9 cellular contexts compared by ENCODE assay signal in the genomic region with DNA sequence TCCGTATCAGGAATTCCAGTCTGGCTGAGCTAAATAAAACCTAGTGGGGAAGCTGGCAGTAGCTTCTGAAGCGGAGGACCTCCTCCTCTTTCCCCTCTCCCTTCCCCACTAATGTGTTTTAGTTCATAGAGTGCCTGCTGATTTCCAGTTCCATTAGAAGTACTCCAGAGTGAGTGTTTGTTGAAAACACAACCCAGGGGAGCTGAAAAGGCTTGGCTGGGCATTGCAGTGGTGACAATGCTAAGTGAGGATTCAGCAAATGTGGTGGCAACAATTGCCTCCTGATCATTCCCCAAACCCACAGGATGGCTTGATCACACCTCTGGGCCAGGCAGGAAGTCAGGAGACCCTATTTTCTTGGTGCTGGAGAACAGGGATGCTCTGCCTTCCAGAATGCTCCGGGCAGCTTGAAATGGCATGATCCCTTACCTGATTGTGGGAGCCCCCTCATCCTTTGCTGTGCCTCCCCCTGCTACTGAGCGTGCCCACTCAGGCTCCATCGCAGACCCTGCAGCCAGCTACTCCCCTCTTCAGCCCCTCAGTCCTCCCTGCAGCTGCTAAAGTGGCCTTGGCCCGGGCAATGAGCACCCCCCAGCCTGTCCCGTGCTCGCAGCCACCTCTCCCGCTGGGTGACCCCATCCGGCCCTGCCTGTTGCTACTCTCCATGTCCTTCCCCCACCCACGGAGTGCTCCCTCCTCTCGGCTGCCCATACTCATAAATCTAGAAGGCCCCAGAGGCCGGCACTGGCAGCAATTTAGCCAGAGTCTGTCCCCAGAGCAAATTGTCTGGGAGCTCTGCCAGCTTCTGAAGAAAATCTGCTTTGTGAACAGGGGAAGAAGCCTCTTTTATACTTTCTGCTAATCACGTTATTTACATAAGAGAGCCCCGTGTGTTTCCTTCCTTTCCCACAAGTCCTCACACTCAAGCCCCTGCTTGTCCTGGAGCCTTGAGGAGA.
DNase-seq lines count a peak whose midpoint lies in the region; ATAC-seq and TF ChIP-seq lines count a peak whose summit lies in the region.
"Had no signal": no experiment of that assay in that cellular context is flagged by ENCODE, and none has a peak within 500 bp of the region (broad histone marks: within the 10 kb centered on the region; RNA-seq: fewer than 3 reads in every experiment).

No MANE protein-coding gene starts in this region.

- intact Hi-C loops in gastrocnemius medialis (cut with DNase I; ENCODE audit: low total_unique reads), result no loop called here

- no peak overlapping the region for H3K4me3 ChIP-seq in gastrocnemius medialis

- H3K27ac ChIP-seq in gastrocnemius medialis, result peak overlapping the region in 3 of 4 donors; percentile 30 to 64 (median 37)

- no peaks in the 10 kb centered on the region for H3K36me3 ChIP-seq in gastrocnemius medialis

- no peak overlapping the region for H3K4me3 Mint-ChIP-seq in activated CD4-positive, alpha-beta memory T cell treated with anti-CD3 and anti-CD28 coated beads, Interleukin-2, amount 10 ng/mL, durations not matched to agents 7 days and 5 days

- CTCF ChIA-PET in activated CD4-positive, alpha-beta memory T cell treated with anti-CD3 and anti-CD28 coated beads, Interleukin-2, amount 10 ng/mL, durations not matched to agents 7 days and 5 days (lab: Charles Lee), result no interaction called here

- DNase-seq in EL (peak; percentile 84), SK-N-DZ (ENCODE audit: low spot score) (peak; percentile 22), globus pallidus (ENCODE audit: low spot score) (peak; percentile 82), gastrocnemius medialis (peak; percentile 12 to 22), KBM-7 (no peak)
- no peak for DNase-seq in activated CD4-positive, alpha-beta memory T cell treated with anti-CD3 and anti-CD28 coated beads, Interleukin-2, amount 10 ng/mL, durations not matched to agents 7 days and 5 days
- DNase-seq: OCI-M1 had no signal

- TF ChIP-seq CTCF in gastrocnemius medialis (IDR thresholded peaks at IDR 0.05 in 4 of 5, conservative IDR thresholded peaks at IDR 0.05 in 1 of 5), result no peak

- H3K36me3 Mint-ChIP-seq in activated CD4-positive, alpha-beta memory T cell treated with anti-CD3 and anti-CD28 coated beads, Interleukin-2, amount 10 ng/mL, durations not matched to agents 7 days and 5 days (ENCODE audit: low read depth), result no peaks in the 10 kb centered on the region

- no peaks in the 10 kb centered on the region for H3K4me1 Mint-ChIP-seq in activated CD4-positive, alpha-beta memory T cell treated with anti-CD3 and anti-CD28 coated beads, Interleukin-2, amount 10 ng/mL, durations not matched to agents 7 days and 5 days

- POLR2A ChIA-PET in activated CD4-positive, alpha-beta memory T cell treated with anti-CD3 and anti-CD28 coated beads, Interleukin-2, amount 10 ng/mL, durations not matched to agents 7 days and 5 days (lab: Charles Lee), result no interaction called here

- TF ChIP-seq POLR2A in gastrocnemius medialis (IDR thresholded peaks at IDR 0.05), result no peak

- no peak overlapping the region for H3K27ac Mint-ChIP-seq in activated CD4-positive, alpha-beta memory T cell treated with anti-CD3 and anti-CD28 coated beads, Interleukin-2, amount 10 ng/mL, durations not matched to agents 7 days and 5 days

- no peaks in the 10 kb centered on the region for H3K9me3 Mint-ChIP-seq in activated CD4-positive, alpha-beta memory T cell treated with anti-CD3 and anti-CD28 coated beads, Interleukin-2, amount 10 ng/mL, durations not matched to agents 7 days and 5 days

- H3K9me3 ChIP-seq in gastrocnemius medialis, result no peaks in the 10 kb centered on the region

- in situ Hi-C loops in gastrocnemius medialis (cut with MboI; ENCODE audit: low sequenced_read_pairs in 4 of 4), result no loop called here
- in situ Hi-C loops in KBM-7 (cut with MboI; ENCODE audit: low pct_unique_long_range_greater_than_20kb, low sequenced_read_pairs), result no loop called here

- H3K27me3 Mint-ChIP-seq in activated CD4-positive, alpha-beta memory T cell treated with anti-CD3 and anti-CD28 coated beads, Interleukin-2, amount 10 ng/mL, durations not matched to agents 7 days and 5 days, result peaks cover 10% of the 10 kb centered on the region

- no peaks in the 10 kb centered on the region for H3K27me3 ChIP-seq in gastrocnemius medialis

- peaks cover 0 to 5% of the 10 kb centered on the region in 2 donors for H3K4me1 ChIP-seq in gastrocnemius medialis

- ATAC-seq in gastrocnemius medialis (peak in 1 of 2 donors; percentile 23), GM21390 (IDR thresholded peaks at IDR 0.05; ENCODE audit: unreplicated experiment) (no peak), GM18873 (IDR thresholded peaks at IDR 0.05; ENCODE audit: low FRiP score, unreplicated experiment) (no peak)

Comparison
In these comparisons a context has a peak if more than half of its experiments do, and no peak if none do; other contexts are left out.
1. DNase-seq: peak in EL (single experiment), SK-N-DZ (single experiment), globus pallidus (single experiment) and gastrocnemius medialis (2 of 2); none in KBM-7 (single experiment) and activated CD4-positive, alpha-beta memory T cell treated with anti-CD3 and anti-CD28 coated beads, Interleukin-2, amount 10 ng/mL, durations not matched to agents 7 days and 5 days (single experiment).